ENCODE assay signal across 10 cellular contexts in the genomic region with DNA sequence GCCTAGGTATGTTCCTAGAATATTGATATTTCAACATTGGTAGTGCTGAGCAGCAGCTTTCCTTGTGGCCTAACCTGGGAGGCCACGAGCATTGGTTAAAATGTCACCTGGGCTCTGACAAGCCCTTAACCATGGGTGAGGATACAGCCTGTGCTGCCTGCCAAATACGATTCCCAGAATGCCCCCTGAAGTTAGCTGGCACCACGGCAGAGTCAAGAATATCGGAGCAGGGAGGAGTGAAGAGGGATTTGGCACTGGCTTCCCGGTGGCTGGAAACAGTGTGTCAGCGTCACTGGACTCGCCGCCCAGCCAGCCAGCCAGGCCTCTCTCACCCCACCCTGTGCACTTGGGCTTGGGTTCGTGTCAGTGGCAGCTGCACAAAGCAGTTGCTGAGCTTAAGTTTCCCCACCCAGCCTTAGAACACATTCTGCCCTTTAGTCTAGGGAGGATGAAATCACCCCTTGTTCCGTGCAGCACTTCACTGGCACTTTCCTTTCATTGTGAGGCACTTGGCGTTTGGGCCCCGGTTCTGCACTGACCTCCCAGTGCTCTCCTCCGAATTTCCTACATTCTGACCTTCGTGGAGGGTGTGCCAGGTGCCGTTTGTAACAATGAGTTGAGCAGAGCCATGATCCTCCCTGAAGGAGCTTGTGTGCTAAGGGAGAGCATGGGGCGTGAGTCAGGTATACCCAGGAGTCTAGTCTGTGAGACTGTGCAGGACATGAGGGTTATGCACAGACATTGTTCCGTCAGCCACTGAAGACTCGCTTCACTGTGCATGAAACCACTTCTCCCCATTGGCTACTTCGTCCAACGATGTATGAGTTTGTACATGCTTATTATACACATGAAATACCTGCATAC.
DNase-seq lines count a peak whose midpoint lies in the region; ATAC-seq and TF ChIP-seq lines count a peak whose summit lies in the region.
"Had no signal": no experiment of that assay in that cellular context is flagged by ENCODE, and none has a peak within 500 bp of the region (broad histone marks: within the 10 kb centered on the region; RNA-seq: fewer than 3 reads in every experiment).

No MANE protein-coding gene starts in this region.

- TF ChIP-seq CTCF in body of pancreas (IDR thresholded peaks at IDR 0.05) (peak in 2 of 7 experiments; percentile 11 to 13), left lung (IDR thresholded peaks at IDR 0.05) (no peak)

- H3K9me3 ChIP-seq in body of pancreas (no peaks in the 10 kb centered on the region), left lung (no peaks in the 10 kb centered on the region)

- 44 to 51% methylated on average over 19 to 20 of the region's 20 CpGs for WGBS in body of pancreas, 2 donors

- H3K36me3 ChIP-seq in body of pancreas (replicated peaks in 1 of 2; ENCODE audit: insufficient read depth in 1 of 2, low read depth in 2 of 2) (no peaks in the 10 kb centered on the region), left lung (peaks cover 0 to 5% of the 10 kb centered on the region in 2 donors)

- TF ChIP-seq POLR2A in body of pancreas (IDR thresholded peaks at IDR 0.05) = peak in 1 of 3 donors; percentile 49

- H3K27me3 ChIP-seq in body of pancreas (no peaks in the 10 kb centered on the region), left lung (no peaks in the 10 kb centered on the region)

- H3K4me3 ChIP-seq in body of pancreas = no peak overlapping the region
- H3K4me3 ChIP-seq in left lung = no peak overlapping the region

- peaks cover 24% of the 10 kb centered on the region for H3K4me1 ChIP-seq in body of pancreas
- peaks cover 32 to 78% of the 10 kb centered on the region in 2 donors for H3K4me1 ChIP-seq in left lung

- ATAC-seq in body of pancreas (peak; percentile 84), left lung (peak; percentile 71)
- ATAC-seq in stimulated activated naive CD8-positive, alpha-beta T cell treated with anti-CD3 and anti-CD28 coated beads, Interleukin-15, Interleukin-2, amounts not matched to agents 100 U/mL and 50 U/mL, for 24 hours = no peak

- DNase-seq in HT-29 (ENCODE audit: low spot score) = peak; percentile 19
- peak; percentile 59 to 80 (median 77) for DNase-seq in body of pancreas
- DNase-seq in left lung = peak; percentile 83 to 88
- peak; percentile 37 for DNase-seq in stimulated activated naive CD8-positive, alpha-beta T cell treated with anti-CD3 and anti-CD28 coated beads, Interleukin-15, Interleukin-2, amounts not matched to agents 100 U/mL and 50 U/mL, for 24 hours
- no peak for DNase-seq in NCI-H748 treated with DMSO at 0.1 percent for 48 hours (lab: John Stamatoyannopoulos, UW)
- DNase-seq in central memory CD4-positive, alpha-beta T cell = no peak
- no peak for DNase-seq in NCI-H2107 treated with DMSO at 0.1 percent for 48 hours (lab: John Stamatoyannopoulos, UW; ENCODE audit: unreplicated experiment)
- DNase-seq in SKM-1 (lab: John Stamatoyannopoulos, UW; ENCODE audit: unreplicated experiment) = no peak
- DNase-seq: activated gamma-delta T cell treated with Interleukin-2 at 50 U/mL for 16 hours, NCI-H1417 had no signal

- peak overlapping the region; percentile 65 to 82 (median 76) for H3K27ac ChIP-seq in body of pancreas
- peak overlapping the region; percentile 71 to 84 for H3K27ac ChIP-seq in left lung

- intact Hi-C loops in body of pancreas (cut with DNase I) (no loop called here), left lung (cut with DNase I) (no loop called here)

Comparison
In these comparisons a context has a peak if more than half of its experiments do, and no peak if none do; other contexts are left out.
1. DNase-seq: peak in HT-29 (single experiment), body of pancreas (4 of 4), left lung (2 of 2) and stimulated activated naive CD8-positive, alpha-beta T cell treated with anti-CD3 and anti-CD28 coated beads, Interleukin-15, Interleukin-2, amounts not matched to agents 100 U/mL and 50 U/mL, for 24 hours (single experiment); none in NCI-H748 treated with DMSO at 0.1 percent for 48 hours (single experiment), central memory CD4-positive, alpha-beta T cell (single experiment), NCI-H2107 treated with DMSO at 0.1 percent for 48 hours (single experiment) and SKM-1 (single experiment).